1 cellular context compared by ENCODE assay signal in genomic region chr7:11427686-11428273, GRCh38.
TF ChIP-seq lines count a peak whose summit lies in the region.

No MANE protein-coding gene starts in this region.

TF ChIP-seq in A549, 52 proteins besides CTCF, POLR2A, EP300 and RAD21 (continued from another document):
- TF ChIP-seq ELK1 (IDR thresholded peaks at IDR 0.05; ENCODE audit: low read depth, low read length) (no peak), NPAS2 (CRISPR knock-in tag; IDR thresholded peaks at IDR 0.05; ENCODE audit: borderline replicate concordance) (no peak), GATA3 (IDR thresholded peaks at IDR 0.05; ENCODE audit: borderline replicate concordance) (peak; percentile 70; the same call in 1 of the 2 replicates)
TF ChIP-seq in A549: peak in this region for 2.
